2 cellular contexts compared by ENCODE assay signal in genomic region chr12:7479784-7480183, GRCh38.
TF ChIP-seq lines count a peak whose summit lies in the region.

No MANE protein-coding gene starts in this region.

TF ChIP-seq in GM23338, 12 proteins besides CTCF, POLR2A, EP300 and RAD21:
- TF ChIP-seq NANOG (IDR thresholded peaks at IDR 0.05; ENCODE audit: borderline replicate concordance) (no peak), EZH2phosphoT487 (IDR thresholded peaks at IDR 0.05; ENCODE audit: unreplicated experiment) (no peak), CREB1 (CRISPR knock-in tag; IDR thresholded peaks at IDR 0.05; ENCODE audit: low read depth) (no peak), ZNF462 (CRISPR knock-in tag; IDR thresholded peaks at IDR 0.05) (no peak), STAT1 (IDR thresholded peaks at IDR 0.05; ENCODE audit: unreplicated experiment) (no peak), ETS1 (IDR thresholded peaks at IDR 0.05) (no peak), ZNF114 (CRISPR knock-in tag; IDR thresholded peaks at IDR 0.05) (no peak), ZNF331 (CRISPR knock-in tag; IDR thresholded peaks at IDR 0.05; ENCODE audit: low read depth) (no peak), POLR2AphosphoS5 (IDR thresholded peaks at IDR 0.05; ENCODE audit: low read depth) (no peak), EZH2 (IDR thresholded peaks at IDR 0.05; ENCODE audit: low read depth, unreplicated experiment) (no peak), JUNB (IDR thresholded peaks at IDR 0.05; ENCODE audit: unreplicated experiment) (no peak), REST (IDR thresholded peaks at IDR 0.05; ENCODE audit: unreplicated experiment) (no peak)

TF ChIP-seq in K562, 482 proteins besides CTCF, POLR2A, EP300 and RAD21 (continues in another document):
- TF ChIP-seq SIN3A (IDR thresholded peaks at IDR 0.05; ENCODE audit: borderline replicate concordance in 2 of 2, control insufficient read depth in 1 of 2, low read depth in 2 of 2, low read length in 2 of 2) (no peak), HDAC8 (tag; IDR thresholded peaks at IDR 0.05) (no peak), ZNF696 (CRISPR knock-in tag; conservative IDR thresholded peaks at IDR 0.05) (no peak), DIDO1 (tag; IDR thresholded peaks at IDR 0.05; ENCODE audit: low read depth) (no peak), KAT2B (IDR thresholded peaks at IDR 0.05; ENCODE audit: low read depth, low read length) (no peak), TOE1 (IDR thresholded peaks at IDR 0.05; ENCODE audit: borderline replicate concordance) (no peak), TOE1 (CRISPR knock-in tag; IDR thresholded peaks at IDR 0.05; ENCODE audit: borderline replicate concordance, low read depth) (no peak), ZKSCAN1 (IDR thresholded peaks at IDR 0.05; ENCODE audit: low read depth, low read length) (no peak), KDM1A (IDR thresholded peaks at IDR 0.05) (no peak), ZNF121 (CRISPR knock-in tag; conservative IDR thresholded peaks at IDR 0.05) (no peak), LEF1 (IDR thresholded peaks at IDR 0.05) (no peak), ZNF140 (CRISPR knock-in tag; IDR thresholded peaks at IDR 0.05) (no peak), HDGF (IDR thresholded peaks at IDR 0.05) (no peak), ADNP (tag; IDR thresholded peaks at IDR 0.05) (no peak), CREB3L1 (IDR thresholded peaks at IDR 0.05; ENCODE audit: borderline replicate concordance, low read depth) (no peak), U2AF2 (optimal IDR thresholded peaks at IDR 0.05; ENCODE audit: low read depth, low read length) (no peak), TEAD1 (CRISPR knock-in tag; IDR thresholded peaks at IDR 0.05) (no peak), CREBBP (IDR thresholded peaks at IDR 0.05; ENCODE audit: low read depth, low read length) (no peak), RNF219 (CRISPR knock-in tag; IDR thresholded peaks at IDR 0.05) (no peak), ZNF707 (CRISPR knock-in tag; conservative IDR thresholded peaks at IDR 0.05) (no peak), PHTF2 (CRISPR knock-in tag; IDR thresholded peaks at IDR 0.05) (no peak), CTBP1 (IDR thresholded peaks at IDR 0.05; ENCODE audit: borderline replicate concordance) (no peak), C11orf30 (IDR thresholded peaks at IDR 0.05; ENCODE audit: low read depth) (peak; percentile 56), MAFG (tag; conservative IDR thresholded peaks at IDR 0.05) (peak; percentile 44), CBFA2T3 (IDR thresholded peaks at IDR 0.05) (no peak), ZNF668 (CRISPR knock-in tag; IDR thresholded peaks at IDR 0.05) (no peak), ZNF316 (IDR thresholded peaks at IDR 0.05) (peak; percentile 71), TAF9B (IDR thresholded peaks at IDR 0.05; ENCODE audit: partially characterized antibody) (no peak), MAFK (IDR thresholded peaks at IDR 0.05; ENCODE audit: low read length) (peak; percentile 45; the same call in 1 of the 2 replicates), REST (CRISPR knock-in tag; IDR thresholded peaks at IDR 0.05; ENCODE audit: low read depth) (no peak), XRCC3 (IDR thresholded peaks at IDR 0.05) (no peak), MAFF (IDR thresholded peaks at IDR 0.05; ENCODE audit: low read length) (peak; percentile 56; the same call in 1 of the 2 replicates), CLOCK (CRISPR knock-in tag; IDR thresholded peaks at IDR 0.05; ENCODE audit: borderline replicate concordance) (no peak)
- TF ChIP-seq, protein P1, sequence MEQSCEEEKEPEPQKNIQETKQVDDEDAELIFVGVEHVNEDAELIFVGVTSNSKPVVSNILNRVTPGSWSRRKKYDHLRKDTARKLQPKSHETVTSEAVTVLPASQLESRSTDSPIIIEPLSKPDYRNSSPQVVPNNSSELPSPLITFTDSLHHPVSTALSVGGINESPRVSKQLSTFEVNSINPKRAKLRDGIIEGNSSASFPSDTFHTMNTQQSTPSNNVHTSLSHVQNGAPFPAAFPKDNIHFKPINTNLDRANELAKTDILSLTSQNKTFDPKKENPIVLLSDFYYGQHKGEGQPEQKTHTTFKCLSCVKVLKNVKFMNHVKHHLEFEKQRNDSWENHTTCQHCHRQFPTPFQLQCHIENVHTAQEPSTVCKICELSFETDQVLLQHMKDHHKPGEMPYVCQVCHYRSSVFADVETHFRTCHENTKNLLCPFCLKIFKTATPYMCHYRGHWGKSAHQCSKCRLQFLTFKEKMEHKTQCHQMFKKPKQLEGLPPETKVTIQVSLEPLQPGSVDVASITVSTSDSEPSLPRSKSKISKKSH (CRISPR knock-in tag; IDR thresholded peaks at IDR 0.05) = no peak
- TF ChIP-seq, protein P2, sequence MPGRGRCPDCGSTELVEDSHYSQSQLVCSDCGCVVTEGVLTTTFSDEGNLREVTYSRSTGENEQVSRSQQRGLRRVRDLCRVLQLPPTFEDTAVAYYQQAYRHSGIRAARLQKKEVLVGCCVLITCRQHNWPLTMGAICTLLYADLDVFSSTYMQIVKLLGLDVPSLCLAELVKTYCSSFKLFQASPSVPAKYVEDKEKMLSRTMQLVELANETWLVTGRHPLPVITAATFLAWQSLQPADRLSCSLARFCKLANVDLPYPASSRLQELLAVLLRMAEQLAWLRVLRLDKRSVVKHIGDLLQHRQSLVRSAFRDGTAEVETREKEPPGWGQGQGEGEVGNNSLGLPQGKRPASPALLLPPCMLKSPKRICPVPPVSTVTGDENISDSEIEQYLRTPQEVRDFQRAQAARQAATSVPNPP (IDR thresholded peaks at IDR 0.05; ENCODE audit: borderline replicate concordance, insufficient read depth, insufficient read length) = no peak
- TF ChIP-seq, protein P3, sequence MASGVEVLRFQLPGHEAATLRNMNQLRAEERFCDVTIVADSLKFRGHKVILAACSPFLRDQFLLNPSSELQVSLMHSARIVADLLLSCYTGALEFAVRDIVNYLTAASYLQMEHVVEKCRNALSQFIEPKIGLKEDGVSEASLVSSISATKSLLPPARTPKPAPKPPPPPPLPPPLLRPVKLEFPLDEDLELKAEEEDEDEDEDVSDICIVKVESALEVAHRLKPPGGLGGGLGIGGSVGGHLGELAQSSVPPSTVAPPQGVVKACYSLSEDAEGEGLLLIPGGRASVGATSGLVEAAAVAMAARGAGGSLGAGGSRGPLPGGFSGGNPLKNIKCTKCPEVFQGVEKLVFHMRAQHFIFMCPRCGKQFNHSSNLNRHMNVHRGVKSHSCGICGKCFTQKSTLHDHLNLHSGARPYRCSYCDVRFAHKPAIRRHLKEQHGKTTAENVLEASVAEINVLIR (CRISPR knock-in tag; IDR thresholded peaks at IDR 0.05) = no peak
- TF ChIP-seq, protein P4, sequence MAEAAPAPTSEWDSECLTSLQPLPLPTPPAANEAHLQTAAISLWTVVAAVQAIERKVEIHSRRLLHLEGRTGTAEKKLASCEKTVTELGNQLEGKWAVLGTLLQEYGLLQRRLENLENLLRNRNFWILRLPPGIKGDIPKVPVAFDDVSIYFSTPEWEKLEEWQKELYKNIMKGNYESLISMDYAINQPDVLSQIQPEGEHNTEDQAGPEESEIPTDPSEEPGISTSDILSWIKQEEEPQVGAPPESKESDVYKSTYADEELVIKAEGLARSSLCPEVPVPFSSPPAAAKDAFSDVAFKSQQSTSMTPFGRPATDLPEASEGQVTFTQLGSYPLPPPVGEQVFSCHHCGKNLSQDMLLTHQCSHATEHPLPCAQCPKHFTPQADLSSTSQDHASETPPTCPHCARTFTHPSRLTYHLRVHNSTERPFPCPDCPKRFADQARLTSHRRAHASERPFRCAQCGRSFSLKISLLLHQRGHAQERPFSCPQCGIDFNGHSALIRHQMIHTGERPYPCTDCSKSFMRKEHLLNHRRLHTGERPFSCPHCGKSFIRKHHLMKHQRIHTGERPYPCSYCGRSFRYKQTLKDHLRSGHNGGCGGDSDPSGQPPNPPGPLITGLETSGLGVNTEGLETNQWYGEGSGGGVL (CRISPR knock-in tag; IDR thresholded peaks at IDR 0.05) = no peak
- TF ChIP-seq, protein P5, sequence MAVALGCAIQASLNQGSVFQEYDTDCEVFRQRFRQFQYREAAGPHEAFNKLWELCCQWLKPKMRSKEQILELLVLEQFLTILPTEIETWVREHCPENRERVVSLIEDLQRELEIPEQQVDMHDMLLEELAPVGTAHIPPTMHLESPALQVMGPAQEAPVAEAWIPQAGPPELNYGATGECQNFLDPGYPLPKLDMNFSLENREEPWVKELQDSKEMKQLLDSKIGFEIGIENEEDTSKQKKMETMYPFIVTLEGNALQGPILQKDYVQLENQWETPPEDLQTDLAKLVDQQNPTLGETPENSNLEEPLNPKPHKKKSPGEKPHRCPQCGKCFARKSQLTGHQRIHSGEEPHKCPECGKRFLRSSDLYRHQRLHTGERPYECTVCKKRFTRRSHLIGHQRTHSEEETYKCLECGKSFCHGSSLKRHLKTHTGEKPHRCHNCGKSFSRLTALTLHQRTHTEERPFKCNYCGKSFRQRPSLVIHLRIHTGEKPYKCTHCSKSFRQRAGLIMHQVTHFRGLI (CRISPR knock-in tag; IDR thresholded peaks at IDR 0.05) = no peak
- TF ChIP-seq, protein P6, sequence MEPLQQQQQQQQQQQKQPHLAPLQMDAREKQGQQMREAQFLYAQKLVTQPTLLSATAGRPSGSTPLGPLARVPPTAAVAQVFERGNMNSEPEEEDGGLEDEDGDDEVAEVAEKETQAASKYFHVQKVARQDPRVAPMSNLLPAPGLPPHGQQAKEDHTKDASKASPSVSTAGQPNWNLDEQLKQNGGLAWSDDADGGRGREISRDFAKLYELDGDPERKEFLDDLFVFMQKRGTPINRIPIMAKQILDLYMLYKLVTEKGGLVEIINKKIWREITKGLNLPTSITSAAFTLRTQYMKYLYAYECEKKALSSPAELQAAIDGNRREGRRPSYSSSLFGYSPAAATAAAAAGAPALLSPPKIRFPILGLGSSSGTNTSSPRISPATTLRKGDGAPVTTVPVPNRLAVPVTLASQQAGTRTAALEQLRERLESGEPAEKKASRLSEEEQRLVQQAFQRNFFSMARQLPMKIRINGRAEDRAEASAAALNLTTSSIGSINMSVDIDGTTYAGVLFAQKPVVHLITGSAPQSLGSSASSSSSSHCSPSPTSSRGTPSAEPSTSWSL (CRISPR knock-in tag; IDR thresholded peaks at IDR 0.05; ENCODE audit: borderline replicate concordance) = no peak
